In the genomic region with DNA sequence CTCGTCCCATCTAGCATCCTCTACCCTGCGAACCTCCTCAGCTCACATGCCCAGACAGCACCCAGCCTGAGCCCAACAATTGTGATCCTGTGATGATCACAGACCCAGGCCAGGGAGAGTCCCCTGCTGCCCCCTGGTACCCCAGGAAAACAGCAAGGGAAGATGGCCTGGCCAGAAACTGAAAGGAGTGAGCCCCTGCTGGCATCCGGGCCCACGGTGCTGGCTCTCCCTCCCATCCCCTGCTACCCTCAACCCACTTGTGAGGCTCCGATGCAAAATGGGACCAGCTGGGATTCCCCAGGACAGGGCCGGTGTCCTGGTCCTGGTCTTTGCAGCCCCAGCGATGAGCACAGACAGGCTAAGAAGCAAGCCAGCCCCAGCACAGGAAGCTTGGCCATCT, we compare ENCODE assay signal across 1 cellular context.
TF ChIP-seq lines count a peak whose summit lies in the region.

No MANE protein-coding gene starts in this region.

TF ChIP-seq in IMR-90, 13 proteins besides CTCF, POLR2A, EP300 and RAD21:
- TF ChIP-seq NFE2L2 (IDR thresholded peaks at IDR 0.05; ENCODE audit: low read depth, low read length) (no peak), MAFK (IDR thresholded peaks at IDR 0.05; ENCODE audit: low read depth, low read length) (no peak), SMC3 (IDR thresholded peaks at IDR 0.05; ENCODE audit: low read depth, low read length) (no peak), BHLHE40 (IDR thresholded peaks at IDR 0.05; ENCODE audit: low read depth, low read length) (no peak), CEBPB (IDR thresholded peaks at IDR 0.05; ENCODE audit: low read depth, low read length) (no peak)
- TF ChIP-seq, protein P1, sequence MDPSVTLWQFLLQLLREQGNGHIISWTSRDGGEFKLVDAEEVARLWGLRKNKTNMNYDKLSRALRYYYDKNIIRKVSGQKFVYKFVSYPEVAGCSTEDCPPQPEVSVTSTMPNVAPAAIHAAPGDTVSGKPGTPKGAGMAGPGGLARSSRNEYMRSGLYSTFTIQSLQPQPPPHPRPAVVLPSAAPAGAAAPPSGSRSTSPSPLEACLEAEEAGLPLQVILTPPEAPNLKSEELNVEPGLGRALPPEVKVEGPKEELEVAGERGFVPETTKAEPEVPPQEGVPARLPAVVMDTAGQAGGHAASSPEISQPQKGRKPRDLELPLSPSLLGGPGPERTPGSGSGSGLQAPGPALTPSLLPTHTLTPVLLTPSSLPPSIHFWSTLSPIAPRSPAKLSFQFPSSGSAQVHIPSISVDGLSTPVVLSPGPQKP (IDR thresholded peaks at IDR 0.05; ENCODE audit: borderline replicate concordance, low read depth, low read length): no peak
